Comparison of ENCODE assay signal across 9 cellular contexts in genomic region chr9:86637515-86637914, GRCh38.
DNase-seq lines count a peak whose midpoint lies in the region; ATAC-seq, FAIRE-seq and TF ChIP-seq lines count a peak whose summit lies in the region.
"Had no signal": no experiment of that assay in that cellular context is flagged by ENCODE, and none has a peak within 500 bp of the region (broad histone marks: within the 10 kb centered on the region; RNA-seq: fewer than 3 reads in every experiment).

No MANE protein-coding gene starts in this region.

- H3K9me3 Mint-ChIP-seq in activated CD8-positive, alpha-beta T cell treated with anti-CD3 and anti-CD28 coated beads, Interleukin-2, amount 10 ng/mL, durations not matched to agents 7 days and 5 days (ENCODE audit: insufficient read depth) = no peaks in the 10 kb centered on the region

- no peak for ATAC-seq in activated CD8-positive, alpha-beta T cell treated with anti-CD3 and anti-CD28 coated beads, Interleukin-2, amount 10 ng/mL, durations not matched to agents 7 days and 5 days

- POLR2A ChIA-PET in activated CD8-positive, alpha-beta T cell treated with anti-CD3 and anti-CD28 coated beads, Interleukin-2, amount 10 ng/mL, durations not matched to agents 7 days and 5 days (lab: Charles Lee) = no interaction called here

- H3K27me3 Mint-ChIP-seq in activated CD8-positive, alpha-beta T cell treated with anti-CD3 and anti-CD28 coated beads, Interleukin-2, amount 10 ng/mL, durations not matched to agents 7 days and 5 days (ENCODE audit: low read depth) = peaks cover 2% of the 10 kb centered on the region

- TF ChIP-seq CTCF in thyroid gland (IDR thresholded peaks at IDR 0.05) (peak in 4 of 6 experiments; percentile 10 to 38 (median 19)), coronary artery (IDR thresholded peaks at IDR 0.05) (no peak)

- no peak for FAIRE-seq in frontal cortex (lab: Jason Lieb, UNC)

- H3K4me1 ChIP-seq in iPS DF 6.9 (ENCODE audit: control insufficient read depth, insufficient read depth, low read length) = peaks cover 2% of the 10 kb centered on the region; the same call in 1 of the 2 replicates
- H3K4me1 ChIP-seq in thyroid gland = no peaks in the 10 kb centered on the region

- H3K9me3 ChIP-seq in iPS DF 6.9 (ENCODE audit: control insufficient read depth, insufficient read depth, low read length) (no peaks in the 10 kb centered on the region), thyroid gland (no peaks in the 10 kb centered on the region)

- CTCF ChIA-PET in activated CD8-positive, alpha-beta T cell treated with anti-CD3 and anti-CD28 coated beads, Interleukin-2, amount 10 ng/mL, durations not matched to agents 7 days and 5 days (lab: Charles Lee) = interaction anchor here (1.8 kb wide), 1 partner anchor 687 kb away, joined by 6 read pairs; no protein-coding TSS in a partner anchor

- no peak overlapping the region for H3K4me3 Mint-ChIP-seq in activated CD8-positive, alpha-beta T cell treated with anti-CD3 and anti-CD28 coated beads, Interleukin-2, amount 10 ng/mL, durations not matched to agents 7 days and 5 days
- H3K4me3 Mint-ChIP-seq: naive B cell had no signal

- no CpG with 5 or more reads among the region's 11 CpGs for WGBS in iPS DF 6.9 (ENCODE audit: insufficient coverage, insufficient read length)
- WGBS in thyroid gland, 2 donors = 35 to 43% methylated on average over 11 of the region's 11 CpGs

- H3K4me3 ChIP-seq in iPS DF 6.9 (ENCODE audit: low read length) (no peak overlapping the region), thyroid gland (replicated peaks in 1 of 3) (no peak overlapping the region), coronary artery (no peak overlapping the region)

- peak; percentile 2 to 12 for DNase-seq in activated CD4-positive, alpha-beta T cell treated with anti-CD3 and anti-CD28 coated beads, Interleukin-2, amount 50 U/mL, for 48 hours
- DNase-seq in activated CD4-positive, alpha-beta T cell treated with anti-CD3 and anti-CD28 coated beads for 1 hour = no peak
- peak; percentile 31 for DNase-seq in activated CD8-positive, alpha-beta T cell treated with anti-CD3 and anti-CD28 coated beads, Interleukin-2, amount 10 ng/mL, durations not matched to agents 7 days and 5 days
- DNase-seq in iPS DF 6.9 (ENCODE audit: low read depth, low spot score) (peak; percentile 70), thyroid gland (peak in 1 of 2 donors; percentile 2), coronary artery (ENCODE audit: low spot score) (no peak), frontal cortex (ENCODE audit: low spot score in 2 of 2) (no peak), NCI-H345 treated with DMSO at 0.1 percent for 48 hours (lab: John Stamatoyannopoulos, UW; ENCODE audit: unreplicated experiment) (no peak)
- DNase-seq: naive B cell had no signal

- H3K27ac ChIP-seq in iPS DF 6.9 (ENCODE audit: low read length) (no peak overlapping the region), thyroid gland (no peak overlapping the region), coronary artery (no peak overlapping the region)

- H3K36me3 Mint-ChIP-seq in activated CD8-positive, alpha-beta T cell treated with anti-CD3 and anti-CD28 coated beads, Interleukin-2, amount 10 ng/mL, durations not matched to agents 7 days and 5 days (ENCODE audit: low read depth) = no peaks in the 10 kb centered on the region
- H3K36me3 Mint-ChIP-seq: naive B cell had no signal

- no peak for TF ChIP-seq POLR2A in thyroid gland (IDR thresholded peaks at IDR 0.05)

- no peaks in the 10 kb centered on the region for H3K4me1 Mint-ChIP-seq in activated CD8-positive, alpha-beta T cell treated with anti-CD3 and anti-CD28 coated beads, Interleukin-2, amount 10 ng/mL, durations not matched to agents 7 days and 5 days (ENCODE audit: low read depth)
- H3K4me1 Mint-ChIP-seq: naive B cell had no signal

- intact Hi-C loops in thyroid gland (cut with DNase I) = no loop called here

- H3K27me3 ChIP-seq in iPS DF 6.9 (ENCODE audit: control insufficient read depth, insufficient read depth, low read length) (no peaks in the 10 kb centered on the region), thyroid gland (no peaks in the 10 kb centered on the region)

- no peak overlapping the region for H3K27ac Mint-ChIP-seq in activated CD8-positive, alpha-beta T cell treated with anti-CD3 and anti-CD28 coated beads, Interleukin-2, amount 10 ng/mL, durations not matched to agents 7 days and 5 days
- H3K27ac Mint-ChIP-seq: naive B cell had no signal

- no peaks in the 10 kb centered on the region for H3K36me3 ChIP-seq in iPS DF 6.9 (ENCODE audit: control insufficient read depth, insufficient read depth, low read length)
- H3K36me3 ChIP-seq in thyroid gland = no peaks in the 10 kb centered on the region

Comparison
In these comparisons a context has a peak if more than half of its experiments do, and no peak if none do; other contexts are left out.
1. DNase-seq: peak in activated CD4-positive, alpha-beta T cell treated with anti-CD3 and anti-CD28 coated beads, Interleukin-2, amount 50 U/mL, for 48 hours (2 of 2), activated CD8-positive, alpha-beta T cell treated with anti-CD3 and anti-CD28 coated beads, Interleukin-2, amount 10 ng/mL, durations not matched to agents 7 days and 5 days (single experiment) and iPS DF 6.9 (single experiment); none in activated CD4-positive, alpha-beta T cell treated with anti-CD3 and anti-CD28 coated beads for 1 hour (single experiment), coronary artery (single experiment), frontal cortex (0 of 2) and NCI-H345 treated with DMSO at 0.1 percent for 48 hours (single experiment).